In genomic region chr5:867300-867699, GRCh38 we compare ENCODE assay signal across 13 cellular contexts.
"Had no signal": no experiment of that assay in that cellular context is flagged by ENCODE, and none has a peak within 500 bp of the region (broad histone marks: within the 10 kb centered on the region; RNA-seq: fewer than 3 reads in every experiment).

No MANE protein-coding gene starts in this region.

- H3K4me2 ChIP-seq: neural progenitor cell had no signal

- H2AFZ ChIP-seq: neural progenitor cell had no signal

- H3K27me3 ChIP-seq: esophagus muscularis mucosa, neural progenitor cell, pancreas, thyroid gland had no signal

- DNase-seq: activated CD4-positive, alpha-beta memory T cell treated with anti-CD3 and anti-CD28 coated beads for 36 hours; activated CD4-positive, CD25-positive, alpha-beta regulatory T cell treated with anti-CD3 and anti-CD28 coated beads, Interleukin-2, amount 50 U/mL, for 72 hours; activated gamma-delta T cell; activated T-cell treated with anti-CD3 and anti-CD28 coated beads, Interleukin-2, amount 50 U/mL, for 48 hours; amygdala; left ventricle myocardium inferior; stimulated activated CD4-positive, alpha-beta T cell treated with anti-CD3 and anti-CD28 coated beads, Interleukin-4, amount 100 ng/mL, for 4 hours; thyroid gland had no signal

- H3K27me3 Mint-ChIP-seq: activated CD4-positive, alpha-beta memory T cell treated with anti-CD3 and anti-CD28 coated beads for 36 hours; activated naive CD8-positive, alpha-beta T cell; brain had no signal

- H3K9ac ChIP-seq: neural progenitor cell had no signal

- H3K27ac Mint-ChIP-seq: activated CD4-positive, alpha-beta memory T cell treated with anti-CD3 and anti-CD28 coated beads for 36 hours; activated naive CD8-positive, alpha-beta T cell; brain; neural progenitor cell had no signal

- H3K4me1 ChIP-seq: left ventricle myocardium inferior, neural progenitor cell, pancreas, thyroid gland had no signal

- H3K9me3 Mint-ChIP-seq: activated CD4-positive, alpha-beta memory T cell treated with anti-CD3 and anti-CD28 coated beads for 36 hours; brain; neural progenitor cell had no signal

- H3K4me3 Mint-ChIP-seq: activated CD4-positive, alpha-beta memory T cell treated with anti-CD3 and anti-CD28 coated beads for 36 hours; activated naive CD8-positive, alpha-beta T cell; brain; neural progenitor cell had no signal

- ATAC-seq: pancreas had no signal

- H3K4me3 ChIP-seq: esophagus muscularis mucosa, left ventricle myocardium inferior, neural progenitor cell, pancreas, thyroid gland had no signal

- H3K9me3 ChIP-seq: esophagus muscularis mucosa, left ventricle myocardium inferior, pancreas, thyroid gland had no signal

- H3K36me3 ChIP-seq: neural progenitor cell had no signal

- H3K4me1 Mint-ChIP-seq: brain, neural progenitor cell had no signal

- H3K27ac ChIP-seq: esophagus muscularis mucosa, left ventricle myocardium inferior, neural progenitor cell, pancreas, thyroid gland had no signal
